Comparison of ENCODE assay signal across 18 cellular contexts in the genomic region with DNA sequence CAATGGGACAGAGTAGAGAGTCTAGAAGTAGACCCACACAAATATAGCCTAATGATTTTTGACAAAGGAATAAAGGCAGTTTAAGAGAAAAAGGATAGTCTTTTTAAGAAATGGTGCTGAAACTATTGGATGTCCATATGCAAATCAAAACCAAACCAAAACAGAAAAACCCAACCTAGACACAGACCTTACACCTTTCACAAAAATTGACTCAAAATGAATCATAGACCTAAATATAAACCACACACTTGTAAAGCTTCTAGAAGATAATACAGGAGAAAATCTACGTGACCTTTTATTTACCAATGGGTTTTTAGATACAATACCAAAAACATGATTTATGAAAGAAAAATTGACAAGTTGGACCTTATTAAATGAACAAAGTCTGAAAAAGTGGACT.
"Had no signal": no experiment of that assay in that cellular context is flagged by ENCODE, and none has a peak within 500 bp of the region (broad histone marks: within the 10 kb centered on the region; RNA-seq: fewer than 3 reads in every experiment).

No MANE protein-coding gene starts in this region.

- FAIRE-seq: colon had no signal

- H3K27ac Mint-ChIP-seq: activated CD4-positive, alpha-beta T cell treated with anti-CD3 and anti-CD28 coated beads, Interleukin-2, amount 10 ng/mL, durations not matched to agents 24 days and 14 days; activated CD8-positive, alpha-beta T cell treated with anti-CD3 and anti-CD28 coated beads, Interleukin-2, amount 10 ng/mL, durations not matched to agents 7 days and 5 days; activated naive CD4-positive, alpha-beta T cell treated with anti-CD3 and anti-CD28 coated beads for 36 hours; activated T-cell treated with anti-CD3 and anti-CD28 coated beads, Interleukin-2, amount 50 U/mL, for 24 hours; naive B cell; stimulated activated naive B cell treated with anti-CD40 and anti-IgM and Interleukin-4, amounts not matched to agents 10 μg/mL and 1 μg/mL and 100 μg/mL, for 72 hours had no signal

- DNase-seq: activated CD4-positive, alpha-beta T cell treated with anti-CD3 and anti-CD28 coated beads, Interleukin-2, amount 10 ng/mL, durations not matched to agents 24 days and 14 days; activated CD8-positive, alpha-beta T cell treated with anti-CD3 and anti-CD28 coated beads, Interleukin-2, amount 10 ng/mL, durations not matched to agents 7 days and 5 days; activated naive CD4-positive, alpha-beta T cell treated with anti-CD3 and anti-CD28 coated beads for 36 hours; activated T-cell treated with anti-CD3 and anti-CD28 coated beads, Interleukin-2, amount 50 U/mL, for 24 hours; body of pancreas; central memory CD4-positive, alpha-beta T cell; dorsolateral prefrontal cortex; mesenchymal stem cell; mucosa of descending colon; naive B cell; sigmoid colon; stimulated activated CD4-positive, alpha-beta T cell treated with anti-CD3 and anti-CD28 coated beads, Interleukin-4, amount 100 ng/mL, for 4 hours; stimulated activated naive B cell treated with anti-CD40 and anti-IgM and Interleukin-4, amounts not matched to agents 10 μg/mL and 1 μg/mL and 100 μg/mL, for 72 hours; T-helper 9 cell had no signal

- ATAC-seq: activated CD8-positive, alpha-beta T cell treated with anti-CD3 and anti-CD28 coated beads, Interleukin-2, amount 10 ng/mL, durations not matched to agents 7 days and 5 days; body of pancreas; mucosa of descending colon; stimulated activated naive B cell treated with anti-CD40 and anti-IgM and Interleukin-4, amounts not matched to agents 10 μg/mL and 1 μg/mL and 100 μg/mL, for 72 hours had no signal

- H3K4me1 ChIP-seq: body of pancreas, parathyroid adenoma, sigmoid colon had no signal

- H3K27ac ChIP-seq: body of pancreas, dorsolateral prefrontal cortex, hepatocyte, neutrophil, parathyroid adenoma, sigmoid colon had no signal

- H3K4me1 Mint-ChIP-seq: naive B cell; stimulated activated naive B cell treated with anti-CD40 and anti-IgM and Interleukin-4, amounts not matched to agents 10 μg/mL and 1 μg/mL and 100 μg/mL, for 72 hours had no signal

- H3K9me3 ChIP-seq: body of pancreas, mucosa of descending colon, neutrophil, sigmoid colon had no signal

- H3K36me3 Mint-ChIP-seq: naive B cell; stimulated activated naive B cell treated with anti-CD40 and anti-IgM and Interleukin-4, amounts not matched to agents 10 μg/mL and 1 μg/mL and 100 μg/mL, for 72 hours had no signal

- H3K4me3 ChIP-seq: body of pancreas, dorsolateral prefrontal cortex, hepatocyte, mucosa of descending colon, sigmoid colon had no signal

- H3K4me3 Mint-ChIP-seq: activated CD4-positive, alpha-beta T cell treated with anti-CD3 and anti-CD28 coated beads, Interleukin-2, amount 10 ng/mL, durations not matched to agents 24 days and 14 days; activated CD8-positive, alpha-beta T cell treated with anti-CD3 and anti-CD28 coated beads, Interleukin-2, amount 10 ng/mL, durations not matched to agents 7 days and 5 days; activated naive CD4-positive, alpha-beta T cell treated with anti-CD3 and anti-CD28 coated beads for 36 hours; activated T-cell treated with anti-CD3 and anti-CD28 coated beads, Interleukin-2, amount 50 U/mL, for 24 hours; naive B cell; stimulated activated naive B cell treated with anti-CD40 and anti-IgM and Interleukin-4, amounts not matched to agents 10 μg/mL and 1 μg/mL and 100 μg/mL, for 72 hours had no signal

- H3K27me3 ChIP-seq: body of pancreas, hepatocyte, sigmoid colon had no signal

- H3K36me3 ChIP-seq: neutrophil, sigmoid colon had no signal

- H3K9me3 Mint-ChIP-seq: activated CD4-positive, alpha-beta T cell treated with anti-CD3 and anti-CD28 coated beads, Interleukin-2, amount 10 ng/mL, durations not matched to agents 24 days and 14 days; activated naive CD4-positive, alpha-beta T cell treated with anti-CD3 and anti-CD28 coated beads for 36 hours; activated T-cell treated with anti-CD3 and anti-CD28 coated beads, Interleukin-2, amount 50 U/mL, for 24 hours; naive B cell; stimulated activated naive B cell treated with anti-CD40 and anti-IgM and Interleukin-4, amounts not matched to agents 10 μg/mL and 1 μg/mL and 100 μg/mL, for 72 hours had no signal
